9 cellular contexts compared by ENCODE assay signal in the genomic region with DNA sequence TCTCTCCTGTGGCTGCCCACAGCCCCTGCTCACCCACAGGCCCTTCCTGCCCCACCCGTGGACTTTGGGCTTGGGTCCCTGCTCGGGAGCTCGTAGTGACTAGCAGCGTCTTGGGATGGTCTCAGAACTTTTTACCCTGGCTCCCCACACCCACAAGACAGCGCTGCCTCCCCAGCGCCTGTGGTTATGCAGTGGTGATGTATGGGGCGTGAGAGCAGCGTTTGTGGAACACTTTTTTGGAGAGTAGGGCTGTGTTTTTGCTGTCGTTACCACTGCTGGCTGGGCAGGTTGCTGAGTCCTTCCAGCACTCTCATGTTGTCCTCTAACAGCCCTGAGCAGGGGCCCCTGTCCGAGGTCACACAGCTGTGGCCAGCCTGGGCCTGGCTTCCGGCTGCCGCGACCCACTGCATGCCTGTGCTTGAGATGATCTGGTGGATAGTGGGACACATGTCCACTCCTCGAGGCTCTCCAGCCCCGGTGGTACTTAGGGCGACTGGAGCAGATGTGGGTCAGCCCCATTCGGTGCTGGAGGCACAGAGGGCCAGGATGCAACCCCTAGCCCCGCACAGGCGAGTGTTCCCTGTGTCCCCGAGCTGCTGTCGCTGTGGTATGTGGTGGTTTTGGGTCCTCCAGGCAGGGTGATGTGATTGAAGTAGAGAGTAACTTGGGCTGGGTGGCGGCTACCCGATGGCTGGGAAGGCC. TPM values are rescaled to one million over a fixed set of nuclear protein-coding genes. Genes with fewer than 3 reads are reported as not detected.
DNase-seq lines count a peak whose midpoint lies in the region; ATAC-seq and TF ChIP-seq lines count a peak whose summit lies in the region.
"Had no signal": no experiment of that assay in that cellular context is flagged by ENCODE, and none has a peak within 500 bp of the region (broad histone marks: within the 10 kb centered on the region; RNA-seq: fewer than 3 reads in every experiment).

No MANE protein-coding gene starts in this region.

- H3K27me3 ChIP-seq in neural progenitor cell: no peaks in the 10 kb centered on the region

- H3K9me3 Mint-ChIP-seq in CD14-positive monocyte: no peaks in the 10 kb centered on the region
- H3K9me3 Mint-ChIP-seq in neural progenitor cell: peaks cover 3% of the 10 kb centered on the region

- DNase-seq in CD14-positive monocyte (ENCODE audit: low spot score): no peak
- peak in 2 of 3 donors; percentile 18 for DNase-seq in T-helper 17 cell
- peak; percentile 35 for DNase-seq in central memory CD4-positive, alpha-beta T cell
- no peak for DNase-seq in neural progenitor cell (ENCODE audit: low spot score)
- DNase-seq in SKM-1 treated with dmso at 0.1 percent for 144 hours (lab: John Stamatoyannopoulos, UW; ENCODE audit: unreplicated experiment): no peak
- DNase-seq in KG1 (lab: John Stamatoyannopoulos, UW): no peak
- DNase-seq in NCI-H1105 treated with DMSO at 0.1 percent for 48 hours (lab: John Stamatoyannopoulos, UW): no peak
- DNase-seq in NCI-H345 (lab: John Stamatoyannopoulos, UW): no peak

- no peak overlapping the region for H2AFZ ChIP-seq in neural progenitor cell (replicated peaks)

- peaks cover 9% of the 10 kb centered on the region for H4K20me1 ChIP-seq in neural progenitor cell (ENCODE audit: low read depth)

- peaks cover 9% of the 10 kb centered on the region for H3F3A ChIP-seq in neural progenitor cell (ENCODE audit: low read depth)

- H3K9me3 ChIP-seq in T-helper 17 cell (ENCODE audit: control insufficient read depth, low read length, poor library complexity, severe bottlenecking) (no peaks in the 10 kb centered on the region), neural progenitor cell (ENCODE audit: low read depth) (no peaks in the 10 kb centered on the region)

- H3K9ac ChIP-seq in neural progenitor cell: peak overlapping the region; percentile 42

- H3K4me2 ChIP-seq in neural progenitor cell: no peak overlapping the region

- TF ChIP-seq CTCF in CD14-positive monocyte (IDR thresholded peaks at IDR 0.05): no peak
- no peak for TF ChIP-seq CTCF in neural progenitor cell (IDR thresholded peaks at IDR 0.05)

- H3K27me3 Mint-ChIP-seq in CD14-positive monocyte (ENCODE audit: low read depth in 3 of 3): peaks cover 0 to under 1% (median 0%) of the 10 kb centered on the region in 3 donors
- H3K27me3 Mint-ChIP-seq in T-helper 17 cell: no peaks in the 10 kb centered on the region
- H3K27me3 Mint-ChIP-seq in neural progenitor cell (ENCODE audit: insufficient read depth, low read depth): no peaks in the 10 kb centered on the region

- H3K4me3 Mint-ChIP-seq in CD14-positive monocyte (peak overlapping the region; percentile 73 to 82), T-helper 17 cell (peak overlapping the region; percentile 91), neural progenitor cell (no peak overlapping the region)

- H3K4me1 Mint-ChIP-seq in CD14-positive monocyte: peaks cover 61% of the 10 kb centered on the region
- peaks cover 21% of the 10 kb centered on the region for H3K4me1 Mint-ChIP-seq in T-helper 17 cell
- peaks cover 33% of the 10 kb centered on the region for H3K4me1 Mint-ChIP-seq in neural progenitor cell

- peaks cover 11% of the 10 kb centered on the region for H3K4me1 ChIP-seq in neural progenitor cell

- H3K4me3 ChIP-seq in neural progenitor cell: no peak overlapping the region

- intact Hi-C loops in CD14-positive monocyte (cut with micrococcal nuclease): loop anchor here (5.0 kb wide), 1 partner anchor 36 kb away; no protein-coding TSS in a partner anchor

- H3K27ac Mint-ChIP-seq in CD14-positive monocyte (peak overlapping the region in 6 of 7 donors; percentile 59 to 81 (median 68)), T-helper 17 cell (peak overlapping the region; percentile 90), neural progenitor cell (no peak overlapping the region)

- H3K27ac ChIP-seq in neural progenitor cell: no peak overlapping the region
- H3K27ac ChIP-seq: C4-2B had no signal

- peak; percentile 42 for ATAC-seq in T-helper 17 cell

- H3K36me3 Mint-ChIP-seq in CD14-positive monocyte (peaks cover 0 to 6% of the 10 kb centered on the region in 2 donors), T-helper 17 cell (ENCODE audit: low read depth) (no peaks in the 10 kb centered on the region), neural progenitor cell (no peaks in the 10 kb centered on the region)

- peaks cover 15% of the 10 kb centered on the region for H3K79me2 ChIP-seq in neural progenitor cell (ENCODE audit: low read depth)

- no peaks in the 10 kb centered on the region for H3K36me3 ChIP-seq in neural progenitor cell

RNA-seq across cellular contexts. Expression of gene GRAMD4, which starts 7.1 kb away (rescaled TPM):
- polyA plus RNA-seq in CD14-positive monocyte: 10 to 100 TPM in 1 of 2 donors, 1 to 10 TPM in 1; 9.5 to 12.6 TPM
- total RNA-seq in T-helper 17 cell (10 to 100 TPM; 14.2 to 14.5 TPM), neural progenitor cell (ENCODE audit: low replicate concordance) (30.2 and 32.2 TPM in 2 replicates)

Comparison
In these comparisons a context has a peak if more than half of its experiments do, and no peak if none do; other contexts are left out.
1. DNase-seq: peak in T-helper 17 cell (2 of 3) and central memory CD4-positive, alpha-beta T cell (single experiment); none in CD14-positive monocyte (single experiment), neural progenitor cell (single experiment), SKM-1 treated with dmso at 0.1 percent for 144 hours (single experiment), KG1 (single experiment), NCI-H1105 treated with DMSO at 0.1 percent for 48 hours (single experiment) and NCI-H345 (single experiment).